In genomic region chr15:96470682-96471290, GRCh38 we compare ENCODE assay signal across 23 cellular contexts.
DNase-seq lines count a peak whose midpoint lies in the region; ATAC-seq, FAIRE-seq and TF ChIP-seq lines count a peak whose summit lies in the region.
"Had no signal": no experiment of that assay in that cellular context is flagged by ENCODE, and none has a peak within 500 bp of the region (broad histone marks: within the 10 kb centered on the region; RNA-seq: fewer than 3 reads in every experiment).

No MANE protein-coding gene starts in this region.

- ATAC-seq in GM23338 (no peak), GM18861 (IDR thresholded peaks at IDR 0.05; ENCODE audit: unreplicated experiment) (no peak), left lung (no peak)
- ATAC-seq: CD8-positive, alpha-beta T cell; HepG2 had no signal

- no peak overlapping the region for H3K4me3 Mint-ChIP-seq in GM23338
- H3K4me3 Mint-ChIP-seq in neural progenitor cell = no peak overlapping the region
- H3K4me3 Mint-ChIP-seq: CD14-positive monocyte; CD8-positive, alpha-beta T cell; HFFc6 had no signal

- H3K4me1 Mint-ChIP-seq in GM23338 (peaks cover 2% of the 10 kb centered on the region; the same call in 2 of the 3 replicates), neural progenitor cell (peaks cover 12% of the 10 kb centered on the region)
- H3K4me1 Mint-ChIP-seq: CD14-positive monocyte had no signal

- peak overlapping the region; percentile 47; the same call in 1 of the 2 replicates for H2AFZ ChIP-seq in GM23338
- no peak overlapping the region for H2AFZ ChIP-seq in neural progenitor cell (replicated peaks)

- H3K79me2 ChIP-seq in GM23338 (replicated peaks; ENCODE audit: insufficient read depth) (no peaks in the 10 kb centered on the region), neural progenitor cell (ENCODE audit: low read depth) (no peaks in the 10 kb centered on the region)

- no peak overlapping the region for H3K27ac Mint-ChIP-seq in GM23338
- H3K27ac Mint-ChIP-seq in neural progenitor cell = peak overlapping the region; percentile 42
- H3K27ac Mint-ChIP-seq: CD14-positive monocyte; CD8-positive, alpha-beta T cell; HFFc6 had no signal

- DNase-seq in NCI-H2227 (lab: John Stamatoyannopoulos, UW; ENCODE audit: unreplicated experiment) (peak; percentile 6), NCI-H2227 treated with DMSO at 0.1 percent for 48 hours (lab: John Stamatoyannopoulos, UW) (no peak), GM23338 (ENCODE audit: low spot score) (no peak), bronchial epithelial cell (ENCODE audit: low read depth) (no peak), neural progenitor cell (ENCODE audit: low spot score) (no peak), NCI-H1092 (lab: John Stamatoyannopoulos, UW) (no peak), left lung (no peak)
- DNase-seq: CD8-positive, alpha-beta T cell; COR-L47; DMS153; DMS79 treated with DMSO at 0.1 percent for 48 hours; EL; HCEC 1CT; HFFc6 had no signal

- peaks cover 2% of the 10 kb centered on the region for H3K27me3 Mint-ChIP-seq in GM23338 (ENCODE audit: insufficient read depth, low read depth, poor library complexity)
- H3K27me3 Mint-ChIP-seq in neural progenitor cell (ENCODE audit: insufficient read depth, low read depth) = peaks cover 12% of the 10 kb centered on the region

- H3K9me3 ChIP-seq in neural progenitor cell (ENCODE audit: low read depth) (no peaks in the 10 kb centered on the region), left lung (no peaks in the 10 kb centered on the region)

- no peak overlapping the region for H3K4me2 ChIP-seq in GM23338
- no peak overlapping the region for H3K4me2 ChIP-seq in neural progenitor cell

- H3K27ac ChIP-seq in GM23338 (ENCODE audit: low read depth) (no peak overlapping the region), neural progenitor cell (no peak overlapping the region), left lung (no peak overlapping the region)
- H3K27ac ChIP-seq: 22Rv1 had no signal

- H3K4me1 ChIP-seq in GM23338 (ENCODE audit: insufficient read depth) = no peaks in the 10 kb centered on the region
- no peaks in the 10 kb centered on the region for H3K4me1 ChIP-seq in neural progenitor cell
- no peaks in the 10 kb centered on the region for H3K4me1 ChIP-seq in left lung

- intact Hi-C loops in left lung (cut with DNase I) = no loop called here

- H3K4me3 ChIP-seq in GM23338 (no peak overlapping the region), bronchial epithelial cell (ENCODE audit: low read depth, low read length) (no peak overlapping the region), neural progenitor cell (no peak overlapping the region), left lung (no peak overlapping the region)

- no peaks in the 10 kb centered on the region for H3K9me3 Mint-ChIP-seq in GM23338
- H3K9me3 Mint-ChIP-seq in neural progenitor cell = no peaks in the 10 kb centered on the region
- H3K9me3 Mint-ChIP-seq: CD8-positive, alpha-beta T cell; HFFc6 had no signal

- no peaks in the 10 kb centered on the region for H4K20me1 ChIP-seq in GM23338 (replicated peaks; ENCODE audit: insufficient read depth)
- no peaks in the 10 kb centered on the region for H4K20me1 ChIP-seq in neural progenitor cell (ENCODE audit: low read depth)

- peaks cover 5% of the 10 kb centered on the region; the same call in 1 of the 2 replicates for H3K9me2 ChIP-seq in GM23338 (ENCODE audit: insufficient read depth)

- peak; percentile 60 for FAIRE-seq in bronchial epithelial cell (lab: Jason Lieb, UNC)
- FAIRE-seq: D721Med, G401.6, GM12891, H1, HepG2, HTR-8/SVneo had no signal

- no peaks in the 10 kb centered on the region for H3F3A ChIP-seq in GM23338 (replicated peaks; ENCODE audit: low read depth)
- no peaks in the 10 kb centered on the region for H3F3A ChIP-seq in neural progenitor cell (ENCODE audit: low read depth)

- no peak overlapping the region for H3K9ac ChIP-seq in neural progenitor cell

- H3K36me3 Mint-ChIP-seq in GM23338 (ENCODE audit: low read depth) (no peaks in the 10 kb centered on the region), neural progenitor cell (no peaks in the 10 kb centered on the region)
- H3K36me3 Mint-ChIP-seq: CD14-positive monocyte; CD8-positive, alpha-beta T cell had no signal

- no peaks in the 10 kb centered on the region for H3K27me3 ChIP-seq in GM23338 (ENCODE audit: insufficient read depth)
- H3K27me3 ChIP-seq in bronchial epithelial cell (ENCODE audit: control insufficient read depth, insufficient read depth, low read length) = no peaks in the 10 kb centered on the region
- H3K27me3 ChIP-seq in neural progenitor cell = no peaks in the 10 kb centered on the region
- H3K27me3 ChIP-seq in left lung = peaks cover 7 to 27% of the 10 kb centered on the region in 2 donors

- H3K36me3 ChIP-seq in GM23338 (ENCODE audit: insufficient read depth) = no peaks in the 10 kb centered on the region
- H3K36me3 ChIP-seq in bronchial epithelial cell (ENCODE audit: control insufficient read depth, insufficient read depth, low read length) = no peaks in the 10 kb centered on the region
- H3K36me3 ChIP-seq in neural progenitor cell = no peaks in the 10 kb centered on the region
- no peaks in the 10 kb centered on the region for H3K36me3 ChIP-seq in left lung

- no peak for TF ChIP-seq CTCF in GM23338 (conservative IDR thresholded peaks at IDR 0.05; ENCODE audit: low read depth in 2 of 2)
- TF ChIP-seq CTCF in bronchial epithelial cell (IDR thresholded peaks at IDR 0.05; ENCODE audit: insufficient read depth, low read length, severe bottlenecking) = no peak
- no peak for TF ChIP-seq CTCF in neural progenitor cell (IDR thresholded peaks at IDR 0.05)
- TF ChIP-seq CTCF in left lung (IDR thresholded peaks at IDR 0.05) = no peak

TF ChIP-seq in GM23338, 12 proteins besides CTCF, POLR2A, EP300 and RAD21 (continues in another document):
- TF ChIP-seq ZNF462 (CRISPR knock-in tag; IDR thresholded peaks at IDR 0.05) (no peak), EZH2 (IDR thresholded peaks at IDR 0.05; ENCODE audit: low read depth, unreplicated experiment) (no peak)
